5 cellular contexts compared by ENCODE assay signal in the genomic region with DNA sequence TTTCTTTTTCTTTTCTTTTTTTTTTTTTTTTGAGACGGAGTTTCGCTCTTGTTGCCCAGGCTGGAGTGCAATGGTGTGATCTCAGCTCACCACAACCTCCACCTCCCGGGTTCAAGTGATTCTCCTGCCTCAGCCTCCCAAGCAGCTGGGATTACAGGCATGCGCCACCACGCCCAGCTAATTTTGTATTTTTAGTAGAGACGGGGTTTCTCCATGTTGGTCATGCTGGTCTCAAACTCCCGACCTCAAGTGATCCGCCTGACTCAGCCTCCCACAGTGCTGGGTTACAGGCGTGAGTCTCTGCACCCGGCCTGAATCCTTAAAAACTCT. TPM values are rescaled to one million over a fixed set of nuclear protein-coding genes. Genes with fewer than 3 reads are reported as not detected.
DNase-seq lines count a peak whose midpoint lies in the region; ATAC-seq, FAIRE-seq and TF ChIP-seq lines count a peak whose summit lies in the region.
"Not testable (repeated sequence)": the region's sequence is repeated elsewhere in the genome, so short reads cannot be mapped to it uniquely, and the experiment has no call there.

No MANE protein-coding gene starts in this region.

- not testable (repeated sequence) for TF ChIP-seq CTCF in GM23338 (conservative IDR thresholded peaks at IDR 0.05; ENCODE audit: low read depth in 2 of 2); K562 (IDR thresholded peaks at IDR 0.05 in 2 of 3, conservative IDR thresholded peaks at IDR 0.05 in 1 of 3; ENCODE audit: insufficient read depth in 2 of 3, low read depth in 1 of 3, low read length in 3 of 3); hepatocyte (IDR thresholded peaks at IDR 0.05; ENCODE audit: poor library complexity); parathyroid adenoma (IDR thresholded peaks at IDR 0.05)

- H3K27ac ChIP-seq in GM23338 (ENCODE audit: low read depth); hepatocyte; parathyroid adenoma: not testable (repeated sequence)
- H3K27ac ChIP-seq in K562 (ENCODE audit: extremely low read depth, low read depth, low read length) = peak overlapping the region; percentile 94

- POLR2A ChIA-PET in K562 (lab: Yijun Ruan, JAX) = interaction anchor here (0.6 to 1.4 kb wide), 6 partner anchors 14 to 52 kb away, joined by 3 to 9 read pairs (median 4); partner anchors contain the start of gene ZNF672

- not testable (repeated sequence) for H3K27me3 ChIP-seq in GM23338 (ENCODE audit: insufficient read depth); K562 (ENCODE audit: control insufficient read depth in 2 of 2, insufficient read depth in 2 of 2, low read length in 2 of 2); hepatocyte; parathyroid adenoma (ENCODE audit: control insufficient read depth, insufficient read depth, low read length)

- not testable (repeated sequence) for H3K36me3 Mint-ChIP-seq in GM23338 (ENCODE audit: low read depth)

- not testable (repeated sequence) for H3K27me3 Mint-ChIP-seq in GM23338 (ENCODE audit: insufficient read depth, low read depth, poor library complexity)

- intact Hi-C loops in K562 (cut with micrococcal nuclease) = loop anchor here (1.0 to 2.0 kb wide), 4 partner anchors 16 to 52 kb away; partner anchors contain the start of genes PGBD2, ZNF672 and ZNF692

- CTCF ChIA-PET in K562 (lab: Yijun Ruan, JAX; ENCODE audit: low intra/inter-chr PET ratio) = interaction anchor here (0.7 kb wide), 1 partner anchor 19 kb away, joined by 3 read pairs; no protein-coding TSS in a partner anchor

- not testable (repeated sequence) for TF ChIP-seq EP300 in K562 (IDR thresholded peaks at IDR 0.05; ENCODE audit: low read length)

- not testable (repeated sequence) for H3K79me2 ChIP-seq in GM23338 (replicated peaks; ENCODE audit: insufficient read depth); K562 (ENCODE audit: control insufficient read depth, insufficient read depth, low read length); hepatocyte; parathyroid adenoma

- H3K4me1 ChIP-seq in GM23338 (ENCODE audit: insufficient read depth) = peaks cover 23% of the 10 kb centered on the region
- H3K4me1 ChIP-seq in K562 (replicated peaks in 1 of 2; ENCODE audit: control insufficient read depth in 2 of 2, insufficient read depth in 2 of 2, low read length in 2 of 2) = peaks cover 26 to 62% of the 10 kb centered on the region in 2 experiments
- H3K4me1 ChIP-seq in hepatocyte (ENCODE audit: insufficient read depth); parathyroid adenoma: not testable (repeated sequence)

- H3K9me1 ChIP-seq in K562 (ENCODE audit: control insufficient read depth, insufficient read depth, low read length) = not testable (repeated sequence)

- not testable (repeated sequence) for TF ChIP-seq RAD21 in K562 (CRISPR knock-in tag; conservative IDR thresholded peaks at IDR 0.05 in 1 of 2, IDR thresholded peaks at IDR 0.05 in 1 of 2)

- H3K4me2 ChIP-seq in GM23338; parathyroid adenoma (ENCODE audit: low read length): not testable (repeated sequence)
- H3K4me2 ChIP-seq in K562 (ENCODE audit: insufficient read depth, low read length) (peak overlapping the region; percentile 67), hepatocyte (peak overlapping the region; percentile 63)

- not testable (repeated sequence) for H3K4me3 ChIP-seq in GM23338; K562; hepatocyte; parathyroid adenoma (ENCODE audit: low read depth, low read length)

- not testable (repeated sequence) for H3K27ac Mint-ChIP-seq in GM23338

- DNase-seq in GM23338 (ENCODE audit: low spot score); hepatocyte (ENCODE audit: low spot score): not testable (repeated sequence)
- DNase-seq in OCI-M1 (lab: John Stamatoyannopoulos, UW) (peak; percentile 45), K562 (ENCODE audit: extremely low read depth in 1 of 4, low spot score in 3 of 4) (peak in 1 of 4 experiments; percentile 60)

- in situ Hi-C loops in K562 (cut with MboI) = not testable (repeated sequence)

- WGBS in K562 (ENCODE audit: insufficient coverage, low coverage, missing lambda C conversion rate) = 1% methylated on average over 5 of the region's 10 CpGs
- 91% methylated on average over 8 of the region's 10 CpGs for WGBS in hepatocyte (ENCODE audit: low lambda C conversion rate, missing lambda C conversion rate)

- not testable (repeated sequence) for FAIRE-seq in K562 (lab: Jason Lieb, UNC)

- not testable (repeated sequence) for BruUV-seq in K562 (replicated peaks; lab: Mats Ljungman, UMichigan)

- H2AFZ ChIP-seq in GM23338 (peak overlapping the region; percentile 82; the same call in 1 of the 2 replicates), K562 (ENCODE audit: low read depth, low read length) (peak overlapping the region; percentile 82), parathyroid adenoma (peak overlapping the region; percentile 53)
- not testable (repeated sequence) for H2AFZ ChIP-seq in hepatocyte

- not testable (repeated sequence) for H3K4me3 Mint-ChIP-seq in GM23338

- not testable (repeated sequence) for H3K36me3 ChIP-seq in GM23338 (ENCODE audit: insufficient read depth); K562 (ENCODE audit: control insufficient read depth, insufficient read depth, low read length); hepatocyte (replicated peaks; ENCODE audit: insufficient read depth, low read depth); parathyroid adenoma (ENCODE audit: control insufficient read depth, insufficient read depth, low read length)

- peak overlapping the region; percentile 67 to 68; a peak in 3 of 4 replicates for H3K9ac ChIP-seq in K562 (ENCODE audit: insufficient read depth in 1 of 2, low read depth in 2 of 2, low read length in 2 of 2)
- not testable (repeated sequence) for H3K9ac ChIP-seq in parathyroid adenoma

- ATAC-seq in GM23338 = not testable (repeated sequence)
- peak; percentile 50 for ATAC-seq in K562

- not testable (repeated sequence) for H3K9me3 Mint-ChIP-seq in GM23338

- H3K9me3 ChIP-seq in K562 (replicated peaks; ENCODE audit: control insufficient read depth, insufficient read depth, low read depth, low read length); hepatocyte (ENCODE audit: low read depth); parathyroid adenoma (ENCODE audit: control insufficient read depth, low read length): not testable (repeated sequence)

- H3K4me1 Mint-ChIP-seq in GM23338 = peaks cover 25% of the 10 kb centered on the region

- H3F3A ChIP-seq in GM23338 (replicated peaks; ENCODE audit: low read depth) = not testable (repeated sequence)

- TF ChIP-seq POLR2A in K562 (conservative IDR thresholded peaks at IDR 0.05) = not testable (repeated sequence)

- H4K20me1 ChIP-seq in GM23338 (replicated peaks; ENCODE audit: insufficient read depth); K562 (replicated peaks; ENCODE audit: control insufficient read depth, insufficient read depth, low read length); hepatocyte (ENCODE audit: insufficient read depth, poor library complexity, severe bottlenecking): not testable (repeated sequence)

- not testable (repeated sequence) for H3K9me2 ChIP-seq in GM23338 (ENCODE audit: insufficient read depth); hepatocyte (replicated peaks; ENCODE audit: insufficient read depth)

RNA-seq across cellular contexts. Expression of gene PGBD2, which starts 16.2 kb away (rescaled TPM):
- 6.6 and 10.2 TPM in 2 replicates for total RNA-seq in GM23338 (2014; rRNA removed; shearing (Covaris generic))
- polyA plus RNA-seq in GM23338 (2016; fragmentation: Nextera tagmentation; extraction: Ambion mirVana) (4.8 and 5.7 TPM in 2 replicates), K562 (2011; rRNA removed) (15.2 and 19.4 TPM in 2 replicates), K562 (2014; fragmentation: Illumina TruSeq; extraction: Trizol) (10.9 and 13.2 TPM in 2 replicates), K562 (2014; fragmentation: Nextera tagmentation; extraction: Ambion mirVana) (10 to 100 TPM; 14.7 to 21.8 TPM), K562 (2014; rRNA removed) (20.8 and 21.6 TPM in 2 replicates), hepatocyte (5.6 and 6.6 TPM in 2 replicates)
- 37.0 and 45.9 TPM in 2 replicates for total RNA-seq in K562 (2011; cell fraction: chromatin; rRNA removed; ENCODE audit: low replicate concordance)
- total RNA-seq in K562 (2011; cell fraction: nucleolus; rRNA removed) = 20.3 and 21.8 TPM in 2 replicates
- 24.5 and 28.1 TPM in 2 replicates for total RNA-seq in K562 (2011; cell fraction: nucleoplasm; rRNA removed)
- total RNA-seq in K562 (2014; rRNA removed) (11.9 and 12.4 TPM in 2 replicates), K562 (2014; rRNA removed; fragmentation: Illumina TruSeq; extraction: Trizol) (13.6 and 14.0 TPM in 2 replicates), K562 (2015; rRNA removed; fragmentation: Illumina TruSeq; extraction: Trizol) (18.7 TPM in 2 replicates), K562 (2021) (12.2 and 12.4 TPM in 2 replicates), hepatocyte (5.6 and 8.0 TPM in 2 replicates)
- polyA plus RNA-seq in K562 (2011; cell fraction: cytosol; rRNA removed) = 6.8 and 10.4 TPM in 2 replicates
- polyA plus RNA-seq in K562 (2011; cell fraction: nucleus; rRNA removed) = 42.5 and 50.0 TPM in 2 replicates
- polyA plus RNA-seq in K562 (2012) = 11.7 and 11.9 TPM in 2 replicates
- polyA minus RNA-seq in K562 (2011; rRNA and poly(A)+ RNA removed) = 21.3 and 22.7 TPM in 2 replicates
- 5.0 and 5.8 TPM in 2 replicates for polyA minus RNA-seq in K562 (2011; cell fraction: cytosol; rRNA and poly(A)+ RNA removed)
- 8.5 and 12.0 TPM in 2 replicates for polyA minus RNA-seq in K562 (2011; cell fraction: nucleus; rRNA and poly(A)+ RNA removed)

RNA-seq across cellular contexts. Expression of gene ZNF692, which starts 31.0 kb away (rescaled TPM):
- 34.4 and 57.1 TPM in 2 replicates for total RNA-seq in GM23338 (2014; rRNA removed; shearing (Covaris generic))
- 38.3 and 41.2 TPM in 2 replicates for polyA plus RNA-seq in GM23338 (2016; fragmentation: Nextera tagmentation; extraction: Ambion mirVana)
- total RNA-seq in K562 (2011; cell fraction: chromatin; rRNA removed; ENCODE audit: low replicate concordance) = 236 and 421 TPM in 2 replicates
- 304 and 320 TPM in 2 replicates for total RNA-seq in K562 (2011; cell fraction: nucleolus; rRNA removed)
- total RNA-seq in K562 (2011; cell fraction: nucleoplasm; rRNA removed) = 263 and 277 TPM in 2 replicates
- total RNA-seq in K562 (2014; rRNA removed) = 55.9 and 63.3 TPM in 2 replicates
- 20.5 and 27.3 TPM in 2 replicates for total RNA-seq in K562 (2014; rRNA removed; fragmentation: Illumina TruSeq; extraction: Trizol)
- 40.1 and 43.3 TPM in 2 replicates for total RNA-seq in K562 (2015; rRNA removed; fragmentation: Illumina TruSeq; extraction: Trizol)
- 62.9 and 73.7 TPM in 2 replicates for total RNA-seq in K562 (2021)
- 84.9 and 129 TPM in 2 replicates for polyA plus RNA-seq in K562 (2011; rRNA removed)
- 100 and 109 TPM in 2 replicates for polyA plus RNA-seq in K562 (2011; cell fraction: cytosol; rRNA removed)
- 1,169 and 1,324 TPM in 2 replicates for polyA plus RNA-seq in K562 (2011; cell fraction: nucleus; rRNA removed)
- polyA plus RNA-seq in K562 (2012) = 58.7 and 101 TPM in 2 replicates
- polyA plus RNA-seq in K562 (2014; fragmentation: Illumina TruSeq; extraction: Trizol) = 59.9 and 69.6 TPM in 2 replicates
- 10 to 100 TPM in 1 of 2 experiments, 1 to 10 TPM in 1; 8.4 to 10.5 TPM for polyA plus RNA-seq in K562 (2014; fragmentation: Nextera tagmentation; extraction: Ambion mirVana)
- 141 and 143 TPM in 2 replicates for polyA plus RNA-seq in K562 (2014; rRNA removed)
- 26.6 and 29.0 TPM in 2 replicates for polyA minus RNA-seq in K562 (2011; rRNA and poly(A)+ RNA removed)
- 9.8 and 20.9 TPM in 2 replicates for polyA minus RNA-seq in K562 (2011; cell fraction: cytosol; rRNA and poly(A)+ RNA removed)
- 114 and 127 TPM in 2 replicates for polyA minus RNA-seq in K562 (2011; cell fraction: nucleus; rRNA and poly(A)+ RNA removed)
- 24.2 and 42.1 TPM in 2 replicates for total RNA-seq in hepatocyte
- polyA plus RNA-seq in hepatocyte = 60.8 and 79.9 TPM in 2 replicates

RNA-seq across cellular contexts. Expression of gene ZNF672, which starts 51.9 kb away (rescaled TPM):
- total RNA-seq in GM23338 (2014; rRNA removed; shearing (Covaris generic)) = 26.3 and 39.7 TPM in 2 replicates
- polyA plus RNA-seq in GM23338 (2016; fragmentation: Nextera tagmentation; extraction: Ambion mirVana) (9.0 and 10.3 TPM in 2 replicates), K562 (2011; rRNA removed) (50.6 and 51.5 TPM in 2 replicates), K562 (2014; fragmentation: Illumina TruSeq; extraction: Trizol) (20.3 and 24.1 TPM in 2 replicates), K562 (2014; fragmentation: Nextera tagmentation; extraction: Ambion mirVana) (1 to 10 TPM; 1.9 to 3.1 TPM), K562 (2014; rRNA removed) (39.9 and 40.8 TPM in 2 replicates), hepatocyte (30.7 and 34.7 TPM in 2 replicates)
- 34.4 and 79.5 TPM in 2 replicates for total RNA-seq in K562 (2011; cell fraction: chromatin; rRNA removed; ENCODE audit: low replicate concordance)
- 65.9 and 72.4 TPM in 2 replicates for total RNA-seq in K562 (2011; cell fraction: nucleolus; rRNA removed)
- 48.4 and 53.1 TPM in 2 replicates for total RNA-seq in K562 (2011; cell fraction: nucleoplasm; rRNA removed)
- total RNA-seq in K562 (2014; rRNA removed) (40.0 and 54.3 TPM in 2 replicates), K562 (2014; rRNA removed; fragmentation: Illumina TruSeq; extraction: Trizol) (11.9 and 12.3 TPM in 2 replicates), K562 (2015; rRNA removed; fragmentation: Illumina TruSeq; extraction: Trizol) (18.7 and 18.9 TPM in 2 replicates), K562 (2021) (57.9 and 61.2 TPM in 2 replicates), hepatocyte (19.0 and 23.6 TPM in 2 replicates)
- polyA plus RNA-seq in K562 (2011; cell fraction: cytosol; rRNA removed) = 71.7 and 126 TPM in 2 replicates
- polyA plus RNA-seq in K562 (2011; cell fraction: nucleus; rRNA removed) = 54.1 and 88.1 TPM in 2 replicates
- 32.4 and 38.9 TPM in 2 replicates for polyA plus RNA-seq in K562 (2012)
- 34.0 and 51.2 TPM in 2 replicates for polyA minus RNA-seq in K562 (2011; rRNA and poly(A)+ RNA removed)
- polyA minus RNA-seq in K562 (2011; cell fraction: cytosol; rRNA and poly(A)+ RNA removed) = 40.2 and 43.1 TPM in 2 replicates
- 39.4 and 43.4 TPM in 2 replicates for polyA minus RNA-seq in K562 (2011; cell fraction: nucleus; rRNA and poly(A)+ RNA removed)
